In the genomic region with DNA sequence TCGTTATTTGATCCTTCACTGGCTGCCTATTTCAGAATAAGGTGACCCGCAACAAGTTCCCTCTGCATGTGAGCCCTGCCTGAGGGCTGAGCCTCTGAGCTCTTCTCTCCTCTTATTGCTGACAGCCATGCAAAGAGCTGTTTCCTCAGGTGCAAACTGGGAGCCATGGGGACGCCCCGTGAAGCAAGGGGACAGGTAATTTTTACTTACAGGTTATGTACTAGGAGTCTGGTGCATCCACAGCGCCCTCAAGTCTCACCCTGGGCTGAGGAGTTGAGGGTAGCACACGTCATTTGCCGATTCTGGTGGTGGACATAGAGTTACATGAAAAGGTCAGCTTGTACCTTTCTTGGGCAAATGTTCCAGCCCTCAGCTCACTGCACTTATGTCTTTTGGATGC, we compare ENCODE assay signal across 37 cellular contexts. TPM values are rescaled to one million over a fixed set of nuclear protein-coding genes. Genes with fewer than 3 reads are reported as not detected.
"Had no signal": no experiment of that assay in that cellular context is flagged by ENCODE, and none has a peak within 500 bp of the region (broad histone marks: within the 10 kb centered on the region; RNA-seq: fewer than 3 reads in every experiment).

No MANE protein-coding gene starts in this region.

- H3K27ac Mint-ChIP-seq: activated B cell treated with CpG ODN at 0.5 μM for 24 hours; activated CD4-positive, alpha-beta memory T cell treated with anti-CD3 and anti-CD28 coated beads, Interleukin-2, amount 10 ng/mL, durations not matched to agents 7 days and 5 days; activated CD4-positive, alpha-beta T cell treated with anti-CD3 and anti-CD28 coated beads, Interleukin-2, amount 10 ng/mL, durations not matched to agents 7 days and 5 days; activated naive CD8-positive, alpha-beta T cell; activated T-cell treated with anti-CD3 and anti-CD28 coated beads, Interleukin-2, amount 50 U/mL, for 24 hours; activated T-cell treated with anti-CD3 and anti-CD28 coated beads, Interleukin-2, amount 50 U/mL, for 72 hours; dendritic cell treated with granulocyte-macrophage colony-stimulating factor and Interleukin-4, amounts not matched to agents 40 ng/mL and 50 ng/mL, for 4 days; endodermal cell; T-cell; T-helper 2 cell treated with Interferon-gamma antibody and Interleukin-4, amounts not matched to agents 5 μg/mL and 100 μg/mL, for 36 hours had no signal

- H3K36me3 ChIP-seq: gastrocnemius medialis, heart right ventricle, WERI-Rb-1 had no signal

- H3K4me3 ChIP-seq: body of pancreas, coronary artery, dorsolateral prefrontal cortex, gastrocnemius medialis, heart right ventricle had no signal

- H3K36me3 Mint-ChIP-seq: activated naive CD8-positive, alpha-beta T cell; T-cell had no signal

- H3K4me1 Mint-ChIP-seq: endodermal cell had no signal

- H3K4me3 Mint-ChIP-seq: activated B cell treated with CpG ODN at 0.5 μM for 24 hours; activated CD4-positive, alpha-beta memory T cell treated with anti-CD3 and anti-CD28 coated beads, Interleukin-2, amount 10 ng/mL, durations not matched to agents 7 days and 5 days; activated CD4-positive, alpha-beta T cell treated with anti-CD3 and anti-CD28 coated beads, Interleukin-2, amount 10 ng/mL, durations not matched to agents 7 days and 5 days; activated naive CD8-positive, alpha-beta T cell; activated T-cell treated with anti-CD3 and anti-CD28 coated beads, Interleukin-2, amount 50 U/mL, for 24 hours; activated T-cell treated with anti-CD3 and anti-CD28 coated beads, Interleukin-2, amount 50 U/mL, for 72 hours; dendritic cell treated with granulocyte-macrophage colony-stimulating factor and Interleukin-4, amounts not matched to agents 40 ng/mL and 50 ng/mL, for 4 days; endodermal cell; T-cell; T-helper 1 cell treated with Interleukin-12 subunit alpha and Interleukin-12 subunit beta and Interleukin-4 antibody, amounts not matched to agents 30 μg/mL and 1 μg/mL, for 36 hours; T-helper 2 cell treated with Interferon-gamma antibody and Interleukin-4, amounts not matched to agents 5 μg/mL and 100 μg/mL, for 36 hours had no signal

- DNase-seq: activated B cell treated with CpG ODN at 0.5 μM for 24 hours; activated CD4-positive, alpha-beta memory T cell treated with anti-CD3 and anti-CD28 coated beads, Interleukin-2, amount 10 ng/mL, durations not matched to agents 7 days and 5 days; activated CD4-positive, alpha-beta T cell treated with anti-CD3 and anti-CD28 coated beads, Interleukin-2, amount 10 ng/mL, durations not matched to agents 7 days and 5 days; activated CD4-positive, alpha-beta T cell treated with anti-CD3 and anti-CD28 coated beads, Interleukin-2, amount 50 U/mL, for 4 hours; activated CD8-positive, alpha-beta memory T cell treated with anti-CD3 and anti-CD28 coated beads, Interleukin-2, amount 50 U/mL, for 48 hours; activated effector memory CD4-positive, alpha-beta T cell treated with Interleukin-2 at 50 U/mL for 16 hours; activated gamma-delta T cell treated with Interleukin-2 at 50 U/mL for 16 hours; activated naive CD4-positive, alpha-beta T cell treated with anti-CD3 and anti-CD28 coated beads, Interleukin-2, amount 50 U/mL, for 16 hours; activated naive CD4-positive, alpha-beta T cell treated with Interleukin-2 at 50 U/mL for 16 hours; activated T-cell treated with anti-CD3 and anti-CD28 coated beads for 4 hours; activated T-cell treated with anti-CD3 and anti-CD28 coated beads, Interleukin-2, amount 50 U/mL, for 24 hours; activated T-cell treated with anti-CD3 and anti-CD28 coated beads, Interleukin-2, amount 50 U/mL, for 72 hours; amniotic stem cell; aorta; body of pancreas; central memory CD4-positive, alpha-beta T cell; cerebellar nuclear complex; dorsolateral prefrontal cortex; effector memory CD4-positive, alpha-beta T cell; endodermal cell; foreskin keratinocyte; gastrocnemius medialis; heart right ventricle; SW 1271; T-cell; T1000; WERI-Rb-1 had no signal

- H3K9me3 Mint-ChIP-seq: dendritic cell treated with granulocyte-macrophage colony-stimulating factor and Interleukin-4, amounts not matched to agents 40 ng/mL and 50 ng/mL, for 4 days had no signal

- H3K27me3 Mint-ChIP-seq: activated B cell treated with CpG ODN at 0.5 μM for 24 hours; activated CD4-positive, alpha-beta memory T cell treated with anti-CD3 and anti-CD28 coated beads, Interleukin-2, amount 10 ng/mL, durations not matched to agents 7 days and 5 days; activated CD4-positive, alpha-beta T cell treated with anti-CD3 and anti-CD28 coated beads, Interleukin-2, amount 10 ng/mL, durations not matched to agents 7 days and 5 days had no signal

- H3K4me1 ChIP-seq: body of pancreas, gastrocnemius medialis had no signal

- H3K27me3 ChIP-seq: body of pancreas, gastrocnemius medialis had no signal

- H3K9me3 ChIP-seq: body of pancreas, gastrocnemius medialis, heart right ventricle had no signal

- ATAC-seq: activated CD4-positive, CD25-positive, alpha-beta regulatory T cell treated with anti-CD3 and anti-CD28 coated beads, Interleukin-2, amount 50 U/mL, for 24 hours; activated T-cell treated with anti-CD3 and anti-CD28 coated beads, Interleukin-2, amount 50 U/mL, for 72 hours; body of pancreas; esophagus mucosa; foreskin keratinocyte; gastrocnemius medialis; heart right ventricle; T-cell had no signal

- H3K27ac ChIP-seq: body of pancreas, coronary artery, dorsolateral prefrontal cortex, foreskin keratinocyte, gastrocnemius medialis, heart right ventricle, WERI-Rb-1 had no signal

RNA-seq across cellular contexts. Expression of a gene that starts 17.2 kb away (rescaled TPM):
- total RNA-seq: activated B cell treated with CpG ODN at 0.5 μM for 24 hours; activated CD4-positive, alpha-beta memory T cell treated with anti-CD3 and anti-CD28 coated beads, Interleukin-2, amount 10 ng/mL, durations not matched to agents 7 days and 5 days; activated CD4-positive, alpha-beta T cell treated with anti-CD3 and anti-CD28 coated beads, Interleukin-2, amount 10 ng/mL, durations not matched to agents 7 days and 5 days; activated T-cell treated with anti-CD3 and anti-CD28 coated beads, Interleukin-2, amount 50 U/mL, for 72 hours; aorta; body of pancreas; dorsolateral prefrontal cortex; endodermal cell; epithelial cell of proximal tubule; esophagus mucosa; foreskin keratinocyte; gastrocnemius medialis; glomerular endothelial cell; heart right ventricle; T-cell had no signal
- polyA plus RNA-seq: adipose tissue, aorta, foreskin keratinocyte, heart right ventricle had no signal

RNA-seq across cellular contexts. Expression of a gene that starts 26.1 kb away (rescaled TPM):
- total RNA-seq: activated B cell treated with CpG ODN at 0.5 μM for 24 hours; activated CD4-positive, alpha-beta memory T cell treated with anti-CD3 and anti-CD28 coated beads, Interleukin-2, amount 10 ng/mL, durations not matched to agents 7 days and 5 days; activated CD4-positive, alpha-beta T cell treated with anti-CD3 and anti-CD28 coated beads, Interleukin-2, amount 10 ng/mL, durations not matched to agents 7 days and 5 days; activated T-cell treated with anti-CD3 and anti-CD28 coated beads, Interleukin-2, amount 50 U/mL, for 72 hours; aorta; dorsolateral prefrontal cortex; endodermal cell; esophagus mucosa; foreskin keratinocyte; glomerular endothelial cell; heart right ventricle; T-cell had no signal
- polyA plus RNA-seq: aorta, foreskin keratinocyte, heart right ventricle had no signal

RNA-seq across cellular contexts. Expression of a gene that starts 56.2 kb away (rescaled TPM):
- total RNA-seq: activated B cell treated with CpG ODN at 0.5 μM for 24 hours; activated CD4-positive, alpha-beta memory T cell treated with anti-CD3 and anti-CD28 coated beads, Interleukin-2, amount 10 ng/mL, durations not matched to agents 7 days and 5 days; activated CD4-positive, alpha-beta T cell treated with anti-CD3 and anti-CD28 coated beads, Interleukin-2, amount 10 ng/mL, durations not matched to agents 7 days and 5 days; activated T-cell treated with anti-CD3 and anti-CD28 coated beads, Interleukin-2, amount 50 U/mL, for 72 hours; aorta; endodermal cell; epithelial cell of proximal tubule; esophagus mucosa; foreskin keratinocyte; glomerular endothelial cell; heart right ventricle had no signal
- polyA plus RNA-seq: aorta, foreskin keratinocyte, heart right ventricle had no signal
